ENCODE assay signal across 8 cellular contexts in the genomic region with DNA sequence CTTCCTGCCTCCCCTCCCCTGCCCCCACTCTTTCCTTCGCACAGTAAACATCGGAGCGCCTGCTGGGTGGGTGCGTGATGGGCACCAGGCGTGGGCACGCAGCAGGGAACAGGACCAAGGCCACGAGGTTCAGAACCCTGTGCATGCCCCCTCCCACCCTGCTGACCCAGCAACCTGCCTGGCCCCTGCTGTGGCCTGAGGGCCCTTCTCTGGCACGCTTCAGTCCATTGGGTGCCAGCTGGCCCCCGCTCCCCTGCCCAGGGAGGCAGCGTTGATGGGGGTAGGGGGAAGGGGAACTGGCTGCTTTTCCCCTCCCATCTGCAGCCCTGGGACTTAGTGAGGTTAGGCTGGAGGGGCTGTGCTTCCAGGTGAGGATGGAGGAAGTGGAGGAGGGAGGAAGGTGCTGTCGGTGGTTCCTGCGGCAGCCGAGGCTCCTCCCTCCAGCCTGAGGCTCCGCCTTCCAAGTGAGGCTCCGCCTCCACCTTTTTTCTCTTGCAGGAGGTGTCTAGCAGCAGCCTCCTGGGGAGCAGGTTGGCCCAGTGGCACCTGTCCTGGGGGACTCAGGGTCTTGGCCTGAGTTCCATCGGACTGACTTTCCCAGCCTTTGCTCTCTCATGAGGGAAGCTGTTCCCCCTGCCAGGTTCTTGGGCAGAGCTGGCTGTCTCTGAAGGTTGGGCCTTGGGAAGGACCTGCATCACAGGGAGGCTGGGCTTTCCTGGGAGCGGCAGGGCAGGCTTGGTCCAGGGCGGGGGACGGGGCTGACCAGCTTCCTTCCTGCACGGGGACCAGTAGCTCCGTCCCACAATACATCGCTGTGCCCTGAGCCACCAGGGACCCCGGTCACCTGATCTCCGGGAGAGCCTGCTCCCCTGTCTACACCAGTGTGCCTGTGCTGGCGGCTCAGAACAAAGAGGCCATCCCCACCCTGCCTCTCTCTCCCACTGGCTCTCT. TPM values are rescaled to one million over a fixed set of nuclear protein-coding genes. Genes with fewer than 3 reads are reported as not detected.
A peak's percentile ranks its signal among the peaks of the same experiment; 100 is the strongest.
DNase-seq lines count a peak whose midpoint lies in the region; ATAC-seq, FAIRE-seq and TF ChIP-seq lines count a peak whose summit lies in the region.

No MANE protein-coding gene starts in this region.

- TF ChIP-seq EP300 in GM12878 (IDR thresholded peaks at IDR 0.05; ENCODE audit: borderline replicate concordance in 1 of 2, control insufficient read depth in 1 of 2, low read depth in 2 of 2, low read length in 2 of 2): no peak

- POLR2A ChIA-PET in GM12878 (lab: Charles Lee): no interaction called here

- H3K27ac ChIP-seq in GM12878 (ENCODE audit: control insufficient read depth, insufficient read depth) (no peak overlapping the region), testis (peak overlapping the region; percentile 66 to 74)

- H3K9me3 ChIP-seq in GM12878 (replicated peaks; ENCODE audit: control insufficient read depth, insufficient read depth, low read length) (no peaks in the 10 kb centered on the region), testis (no peaks in the 10 kb centered on the region)

- TF ChIP-seq CTCF in GM12878 (IDR thresholded peaks at IDR 0.05 in 2 of 3, conservative IDR thresholded peaks at IDR 0.05 in 1 of 3; ENCODE audit: control insufficient read depth in 2 of 3, extremely low read depth in 1 of 3, insufficient read depth in 1 of 3, low read depth in 3 of 3, low read length in 3 of 3): no peak
- no peak for TF ChIP-seq CTCF in testis (IDR thresholded peaks at IDR 0.05)

- BruUV-seq in GM12878 (replicated peaks; lab: Mats Ljungman, UMichigan): no TSS peak

- H4K20me1 ChIP-seq in GM12878 (ENCODE audit: control insufficient read depth, insufficient read depth): no peaks in the 10 kb centered on the region

- SMC1A ChIA-PET in GM12878 (lab: Charles Lee; ENCODE audit: uncharacterized antibody, unreplicated experiment): no interaction called here

- H3K79me2 ChIP-seq in GM12878 (ENCODE audit: control insufficient read depth, insufficient read depth, low read length): peaks cover 11% of the 10 kb centered on the region

- H3K27me3 ChIP-seq in GM12878 (replicated peaks in 1 of 2; ENCODE audit: control insufficient read depth in 2 of 2, insufficient read depth in 2 of 2, low read length in 1 of 2) (no peaks in the 10 kb centered on the region), testis (no peaks in the 10 kb centered on the region)

- no peak overlapping the region for H2AFZ ChIP-seq in GM12878 (ENCODE audit: control insufficient read depth, low read depth, low read length)

- ATAC-seq in GM12878 (peak; percentile 79), GM19395 (IDR thresholded peaks at IDR 0.05; ENCODE audit: unreplicated experiment) (no peak), HG03457 (IDR thresholded peaks at IDR 0.05; ENCODE audit: unreplicated experiment) (no peak), HG02763 (IDR thresholded peaks at IDR 0.05; ENCODE audit: unreplicated experiment) (no peak)

- H3K36me3 ChIP-seq in GM12878 (ENCODE audit: control insufficient read depth in 2 of 2, insufficient read depth in 2 of 2, low read length in 1 of 2): peaks cover 3 to 15% of the 10 kb centered on the region in 2 experiments; a peak in 3 of 4 replicates
- H3K36me3 ChIP-seq in testis (ENCODE audit: low read depth, missing control alignments): no peaks in the 10 kb centered on the region

- intact Hi-C loops in GM12878 (cut with micrococcal nuclease; ENCODE audit: unreplicated experiment): no loop called here
- intact Hi-C loops in testis (cut with DNase I; ENCODE audit: low total_unique reads): no loop called here

- CTCF ChIA-PET in GM12878 (lab: Yijun Ruan, JAX): no interaction called here

- H3K4me3 ChIP-seq in GM12878 (no peak overlapping the region), testis (no peak overlapping the region)

- no peak for FAIRE-seq in GM12878 (lab: Jason Lieb, UNC)

- peak; percentile 12 for DNase-seq in NCI-H2107 treated with DMSO at 0.1 percent for 48 hours (lab: John Stamatoyannopoulos, UW; ENCODE audit: unreplicated experiment)
- no peak for DNase-seq in NCI-H2107 (lab: John Stamatoyannopoulos, UW)
- DNase-seq in GM12878 (ENCODE audit: low read depth, low spot score): no peak
- peak; percentile 44 to 64 for DNase-seq in lung microvascular endothelial cell (ENCODE audit: low read depth in 2 of 2)
- peak; percentile 33 for DNase-seq in testis

- 79% methylated on average over 25 of the region's 25 CpGs for WGBS in GM12878 (ENCODE audit: insufficient coverage, insufficient replicate concordance, low lambda C conversion rate, missing lambda C conversion rate)
- WGBS in testis, 2 donors: 41 to 69% methylated on average over 13 to 25 of the region's 25 CpGs

- no peaks in the 10 kb centered on the region for H3K4me1 ChIP-seq in GM12878 (ENCODE audit: control insufficient read depth, insufficient read depth, low read length)
- H3K4me1 ChIP-seq in testis: peaks cover 57% of the 10 kb centered on the region

- RAD21 ChIA-PET in GM12878 (lab: Charles Lee; ENCODE audit: unreplicated experiment): no interaction called here

- no peak for TF ChIP-seq POLR2A in GM12878 (IDR thresholded peaks at IDR 0.05; ENCODE audit: low read depth, low read length)
- no peak for TF ChIP-seq POLR2A in testis (IDR thresholded peaks at IDR 0.05)

- H3K9ac ChIP-seq in GM12878 (ENCODE audit: control insufficient read depth, insufficient read depth, low read length): no peak overlapping the region

- in situ Hi-C loops in GM12878 (cut with MboI): no loop called here

- TF ChIP-seq RAD21 in GM12878 (IDR thresholded peaks at IDR 0.05; ENCODE audit: insufficient read depth, low read depth, low read length): no peak

- 0 out of 2 replicates have a peak overlapping the region, but pooled peaks have one; percentile 17 for H3K4me2 ChIP-seq in GM12878 (ENCODE audit: control insufficient read depth, insufficient read depth)

RNA-seq across cellular contexts. Expression of a gene that starts 7.3 kb away (rescaled TPM):
- total RNA-seq in GM12878 (2013; cell fraction: nucleolus; rRNA removed): 20.6 and 22.2 TPM in 2 replicates
- total RNA-seq in GM12878 (2014; rRNA removed) (17.8 and 22.0 TPM in 2 replicates), GM12878 (2014; rRNA removed; fragmentation: Illumina TruSeq; extraction: Trizol) (5.7 and 10.6 TPM in 2 replicates), GM12878 (2021) (23.2 and 25.1 TPM in 2 replicates), lung microvascular endothelial cell (19.6 and 21.6 TPM in 2 replicates), testis (10 to 100 TPM; 89.1 to 94.5 TPM)
- 12.1 TPM for polyA plus RNA-seq in GM12878 (2011; ENCODE audit: low read depth)
- polyA plus RNA-seq in GM12878 (2011; rRNA removed) (2.7 and 7.7 TPM in 2 replicates), GM12878 (2014; fragmentation: Illumina TruSeq; extraction: Trizol) (5.4 and 9.6 TPM in 2 replicates), GM12878 (2014; fragmentation: Nextera tagmentation; extraction: Ambion mirVana) (under 1 TPM; 0.13 to 0.40 TPM), GM12878 (2014; rRNA removed) (17.9 and 23.1 TPM in 2 replicates), GM12878 (2016; fragmentation: Nextera tagmentation; extraction: Ambion mirVana) (10 to 100 TPM; 12.0 to 13.5 TPM), testis (ENCODE audit: insufficient read depth, low read depth, low replicate concordance) (142 TPM)
- polyA plus RNA-seq in GM12878 (2011; cell fraction: cytosol; rRNA removed): 11.0 and 13.0 TPM in 2 replicates
- polyA plus RNA-seq in GM12878 (2011; cell fraction: nucleus; rRNA removed): 16.1 and 32.0 TPM in 2 replicates
- 15.2 and 24.4 TPM in 2 replicates for polyA plus RNA-seq in GM12878 (2012)
- polyA minus RNA-seq in GM12878 (2011; rRNA and poly(A)+ RNA removed): 4.2 and 14.1 TPM in 2 replicates
- polyA minus RNA-seq in GM12878 (2011; cell fraction: cytosol; rRNA and poly(A)+ RNA removed): 4.5 and 4.8 TPM in 2 replicates
- polyA minus RNA-seq in GM12878 (2011; cell fraction: nucleus; rRNA and poly(A)+ RNA removed): 14.3 and 19.8 TPM in 2 replicates

RNA-seq across cellular contexts. Expression of a gene that starts 29.6 kb away (rescaled TPM):
- total RNA-seq in GM12878 (2013; cell fraction: nucleolus; rRNA removed): 428 and 477 TPM in 2 replicates
- total RNA-seq in GM12878 (2014; rRNA removed): 2,013 and 2,296 TPM in 2 replicates
- total RNA-seq in GM12878 (2014; rRNA removed; fragmentation: Illumina TruSeq; extraction: Trizol): 1,954 and 2,053 TPM in 2 replicates
- 3,487 and 3,491 TPM in 2 replicates for total RNA-seq in GM12878 (2021)
- 2,021 TPM for polyA plus RNA-seq in GM12878 (2011; ENCODE audit: low read depth)
- 1,026 and 1,259 TPM in 2 replicates for polyA plus RNA-seq in GM12878 (2011; rRNA removed)
- polyA plus RNA-seq in GM12878 (2011; cell fraction: cytosol; rRNA removed): 1,261 and 1,791 TPM in 2 replicates
- polyA plus RNA-seq in GM12878 (2011; cell fraction: nucleus; rRNA removed): 851 and 1,120 TPM in 2 replicates
- polyA plus RNA-seq in GM12878 (2012): 2,531 and 6,101 TPM in 2 replicates
- polyA plus RNA-seq in GM12878 (2014; fragmentation: Illumina TruSeq; extraction: Trizol): 1,630 and 2,440 TPM in 2 replicates
- polyA plus RNA-seq in GM12878 (2014; fragmentation: Nextera tagmentation; extraction: Ambion mirVana): 100 to 1,000 TPM; 513 to 937 TPM
- polyA plus RNA-seq in GM12878 (2014; rRNA removed): 1,584 and 1,859 TPM in 2 replicates
- polyA plus RNA-seq in GM12878 (2016; fragmentation: Nextera tagmentation; extraction: Ambion mirVana): 100 to 1,000 TPM; 280 to 285 TPM
- 1,004 and 2,355 TPM in 2 replicates for polyA minus RNA-seq in GM12878 (2011; rRNA and poly(A)+ RNA removed)
- 1,141 and 1,143 TPM in 2 replicates for polyA minus RNA-seq in GM12878 (2011; cell fraction: cytosol; rRNA and poly(A)+ RNA removed)
- 341 and 536 TPM in 2 replicates for polyA minus RNA-seq in GM12878 (2011; cell fraction: nucleus; rRNA and poly(A)+ RNA removed)
- 1,904 and 2,063 TPM in 2 replicates for total RNA-seq in lung microvascular endothelial cell
- 1,000 to 10,000 TPM in 1 of 2 donors, 100 to 1,000 TPM in 1; 909 to 1,599 TPM for total RNA-seq in testis
- polyA plus RNA-seq in testis (ENCODE audit: insufficient read depth, low read depth, low replicate concordance): 1,429 TPM

RNA-seq across cellular contexts. Expression of a gene that starts 43.9 kb away (rescaled TPM):
- total RNA-seq in GM12878 (2013; cell fraction: nucleolus; rRNA removed): 40.0 and 41.8 TPM in 2 replicates
- 35.5 and 39.3 TPM in 2 replicates for total RNA-seq in GM12878 (2014; rRNA removed)
- 12.7 and 16.5 TPM in 2 replicates for total RNA-seq in GM12878 (2014; rRNA removed; fragmentation: Illumina TruSeq; extraction: Trizol)
- total RNA-seq in GM12878 (2021): 42.1 and 46.4 TPM in 2 replicates
- 14.4 TPM for polyA plus RNA-seq in GM12878 (2011; ENCODE audit: low read depth)
- polyA plus RNA-seq in GM12878 (2011; rRNA removed): 8.3 and 22.5 TPM in 2 replicates
- polyA plus RNA-seq in GM12878 (2011; cell fraction: cytosol; rRNA removed): 34.2 and 37.4 TPM in 2 replicates
- 39.1 and 56.5 TPM in 2 replicates for polyA plus RNA-seq in GM12878 (2011; cell fraction: nucleus; rRNA removed)
- polyA plus RNA-seq in GM12878 (2012): 42.0 and 57.7 TPM in 2 replicates
- 3.8 and 17.8 TPM in 2 replicates for polyA plus RNA-seq in GM12878 (2014; fragmentation: Illumina TruSeq; extraction: Trizol)
- polyA plus RNA-seq in GM12878 (2014; fragmentation: Nextera tagmentation; extraction: Ambion mirVana): under 1 TPM; 0.13 to 0.53 TPM
- polyA plus RNA-seq in GM12878 (2014; rRNA removed): 45.5 and 50.6 TPM in 2 replicates
- polyA plus RNA-seq in GM12878 (2016; fragmentation: Nextera tagmentation; extraction: Ambion mirVana): 10 to 100 TPM; 27.2 to 35.2 TPM
- polyA minus RNA-seq in GM12878 (2011; rRNA and poly(A)+ RNA removed): 19.1 and 19.3 TPM in 2 replicates
- polyA minus RNA-seq in GM12878 (2011; cell fraction: cytosol; rRNA and poly(A)+ RNA removed): 11.6 and 16.3 TPM in 2 replicates
- 11.6 and 17.9 TPM in 2 replicates for polyA minus RNA-seq in GM12878 (2011; cell fraction: nucleus; rRNA and poly(A)+ RNA removed)
- total RNA-seq in lung microvascular endothelial cell: 103 and 113 TPM in 2 replicates
- 100 to 1,000 TPM; 102 to 111 TPM for total RNA-seq in testis
- polyA plus RNA-seq in testis (ENCODE audit: insufficient read depth, low read depth, low replicate concordance): 89.8 TPM

RNA-seq across cellular contexts. Expression of a gene that starts 51.9 kb away (rescaled TPM):
- total RNA-seq in GM12878 (2013; cell fraction: nucleolus; rRNA removed): 20.9 and 24.8 TPM in 2 replicates
- total RNA-seq in GM12878 (2014; rRNA removed): 10.6 and 15.9 TPM in 2 replicates
- 3.2 TPM in 2 replicates for total RNA-seq in GM12878 (2014; rRNA removed; fragmentation: Illumina TruSeq; extraction: Trizol)
- 40.0 and 42.4 TPM in 2 replicates for total RNA-seq in GM12878 (2021)
- 2.2 TPM for polyA plus RNA-seq in GM12878 (2011; ENCODE audit: low read depth)
- 0.84 and 2.5 TPM in 2 replicates for polyA plus RNA-seq in GM12878 (2011; rRNA removed)
- 4.5 and 7.6 TPM in 2 replicates for polyA plus RNA-seq in GM12878 (2011; cell fraction: cytosol; rRNA removed)
- 12.8 and 18.3 TPM in 2 replicates for polyA plus RNA-seq in GM12878 (2011; cell fraction: nucleus; rRNA removed)
- 14.1 and 15.9 TPM in 2 replicates for polyA plus RNA-seq in GM12878 (2012)
- 4.1 and 5.9 TPM in 2 replicates for polyA plus RNA-seq in GM12878 (2014; fragmentation: Illumina TruSeq; extraction: Trizol)
- polyA plus RNA-seq in GM12878 (2014; fragmentation: Nextera tagmentation; extraction: Ambion mirVana): under 1 TPM; 0.26 to 0.73 TPM
- 16.2 and 22.2 TPM in 2 replicates for polyA plus RNA-seq in GM12878 (2014; rRNA removed)
- 10 to 100 TPM in 1 of 2 experiments, 1 to 10 TPM in 1; 2.0 to 10.1 TPM for polyA plus RNA-seq in GM12878 (2016; fragmentation: Nextera tagmentation; extraction: Ambion mirVana)
- polyA minus RNA-seq in GM12878 (2011; rRNA and poly(A)+ RNA removed): 3.6 and 6.5 TPM in 2 replicates
- polyA minus RNA-seq in GM12878 (2011; cell fraction: cytosol; rRNA and poly(A)+ RNA removed): 12.4 and 12.8 TPM in 2 replicates
- polyA minus RNA-seq in GM12878 (2011; cell fraction: nucleus; rRNA and poly(A)+ RNA removed): 3.6 and 4.7 TPM in 2 replicates
- 5.4 and 7.1 TPM in 2 replicates for total RNA-seq in lung microvascular endothelial cell
- total RNA-seq in testis: 10 to 100 TPM; 42.2 to 49.4 TPM
- polyA plus RNA-seq in testis (ENCODE audit: insufficient read depth, low read depth, low replicate concordance): 7.5 TPM

Comparison
In these comparisons a context has a peak if more than half of its experiments do, and no peak if none do; other contexts are left out.
1. DNase-seq: peak in NCI-H2107 treated with DMSO at 0.1 percent for 48 hours (single experiment), lung microvascular endothelial cell (2 of 2) and testis (single experiment); none in NCI-H2107 (single experiment) and GM12878 (single experiment).